ENCODE assay signal across 12 cellular contexts in the genomic region with DNA sequence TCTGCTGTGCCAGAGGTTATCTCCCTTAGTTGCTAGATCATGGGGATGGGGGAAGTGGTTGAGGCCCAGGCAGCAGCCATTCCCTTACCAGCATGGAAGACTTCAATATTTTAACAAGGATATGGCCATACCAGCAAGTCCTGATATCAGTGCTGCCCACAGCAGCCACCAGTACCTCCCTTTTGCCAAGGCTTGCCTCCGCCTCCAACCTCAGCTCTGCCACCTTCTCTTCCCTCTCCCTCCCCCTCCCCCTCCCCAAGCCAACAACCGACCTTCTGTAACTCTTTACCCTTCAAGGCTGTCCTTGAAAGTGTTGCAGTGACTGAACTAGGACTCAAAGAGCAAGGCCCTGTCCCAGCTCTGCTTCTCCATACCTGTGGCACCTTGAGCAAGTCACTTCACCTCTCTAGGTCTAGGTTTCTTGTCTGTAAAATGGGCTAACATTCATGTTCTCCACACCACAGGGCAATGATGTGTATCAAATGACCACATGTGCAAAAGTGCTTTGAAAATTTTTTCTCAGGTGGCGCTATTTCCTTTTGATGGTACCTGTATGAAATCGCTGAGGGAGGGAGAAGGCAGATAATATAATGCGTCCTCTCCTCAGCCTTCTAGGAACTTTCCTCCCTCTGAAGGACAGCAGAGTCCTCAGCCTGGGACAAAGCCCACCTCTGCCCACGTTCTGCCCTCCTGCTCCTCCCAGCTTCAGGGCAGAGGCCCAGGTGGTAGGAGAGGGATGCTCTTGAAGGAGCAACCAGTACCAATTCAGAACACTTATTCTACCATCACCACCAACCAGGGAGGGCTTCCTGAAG. TPM values are rescaled to one million over a fixed set of nuclear protein-coding genes. Genes with fewer than 3 reads are reported as not detected.
DNase-seq lines count a peak whose midpoint lies in the region; ATAC-seq and TF ChIP-seq lines count a peak whose summit lies in the region.
"Had no signal": no experiment of that assay in that cellular context is flagged by ENCODE, and none has a peak within 500 bp of the region (broad histone marks: within the 10 kb centered on the region; RNA-seq: fewer than 3 reads in every experiment).

No MANE protein-coding gene starts in this region.

- no peaks in the 10 kb centered on the region for H3K27me3 ChIP-seq in adipocyte (replicated peaks; ENCODE audit: control insufficient read depth, insufficient read depth, low read length)
- H3K27me3 ChIP-seq in mucosa of stomach (ENCODE audit: control insufficient read depth, insufficient read depth, low read length) = no peaks in the 10 kb centered on the region
- H3K27me3 ChIP-seq in upper lobe of right lung = no peaks in the 10 kb centered on the region

- H3K4me1 ChIP-seq in adipocyte (ENCODE audit: control insufficient read depth, insufficient read depth, low read length) = peaks cover 60% of the 10 kb centered on the region
- peaks cover 33% of the 10 kb centered on the region for H3K4me1 ChIP-seq in mucosa of stomach (ENCODE audit: control insufficient read depth, insufficient read depth, low read length)
- H3K4me1 ChIP-seq in upper lobe of right lung = peaks cover 67% of the 10 kb centered on the region

- TF ChIP-seq CTCF in upper lobe of right lung (IDR thresholded peaks at IDR 0.05) = no peak

- DNase-seq in stimulated activated naive CD8-positive, alpha-beta T cell treated with anti-CD3 and anti-CD28 coated beads, Interleukin-15, Interleukin-2, amounts not matched to agents 100 U/mL and 50 U/mL, for 24 hours = no peak
- DNase-seq in adipocyte (ENCODE audit: low read depth) = no peak
- no peak for DNase-seq in retina
- no peak for DNase-seq in GM19240 (ENCODE audit: insufficient read length, low spot score)
- DNase-seq in upper lobe of right lung = no peak
- DNase-seq: activated naive CD4-positive, alpha-beta T cell; stimulated activated naive CD4-positive, alpha-beta T cell; WERI-Rb-1 had no signal

- H3K9me3 Mint-ChIP-seq in stimulated activated naive CD8-positive, alpha-beta T cell treated with anti-CD3 and anti-CD28 coated beads, Interleukin-15, Interleukin-2, amounts not matched to agents 100 ng/mL and 50 ng/mL, for 24 hours = no peaks in the 10 kb centered on the region

- intact Hi-C loops in upper lobe of right lung (cut with DNase I) = loop anchor here (10.0 kb wide), 1 partner anchor 140 kb away; no protein-coding TSS in a partner anchor

- H3K27ac ChIP-seq in upper lobe of right lung = no peak overlapping the region
- H3K27ac ChIP-seq: WERI-Rb-1 had no signal

- ATAC-seq in stimulated activated naive CD8-positive, alpha-beta T cell treated with anti-CD3 and anti-CD28 coated beads, Interleukin-15, Interleukin-2, amounts not matched to agents 100 U/mL and 50 U/mL, for 24 hours = no peak
- ATAC-seq in upper lobe of right lung (no peak), HG03460 (IDR thresholded peaks at IDR 0.05; ENCODE audit: unreplicated experiment) (no peak)
- ATAC-seq: GM12878 had no signal

- H3K36me3 ChIP-seq in adipocyte (ENCODE audit: control insufficient read depth, insufficient read depth, low read length, severe bottlenecking) (peaks cover 33% of the 10 kb centered on the region), mucosa of stomach (ENCODE audit: control insufficient read depth, insufficient read depth, low read length) (peaks cover 25% of the 10 kb centered on the region), upper lobe of right lung (peaks cover 37% of the 10 kb centered on the region)

- no peaks in the 10 kb centered on the region for H3K9me3 ChIP-seq in adipocyte (ENCODE audit: control insufficient read depth, low read length)
- H3K9me3 ChIP-seq in mucosa of stomach (ENCODE audit: control insufficient read depth, low read length) = no peaks in the 10 kb centered on the region
- no peaks in the 10 kb centered on the region for H3K9me3 ChIP-seq in upper lobe of right lung

- no peak overlapping the region for H3K4me3 Mint-ChIP-seq in stimulated activated naive CD8-positive, alpha-beta T cell treated with anti-CD3 and anti-CD28 coated beads, Interleukin-15, Interleukin-2, amounts not matched to agents 100 ng/mL and 50 ng/mL, for 24 hours

- no peaks in the 10 kb centered on the region for H3K27me3 Mint-ChIP-seq in stimulated activated naive CD8-positive, alpha-beta T cell treated with anti-CD3 and anti-CD28 coated beads, Interleukin-15, Interleukin-2, amounts not matched to agents 100 ng/mL and 50 ng/mL, for 24 hours

- H3K4me3 ChIP-seq in adipocyte (ENCODE audit: low read length) (no peak overlapping the region), mucosa of stomach (ENCODE audit: low read length) (no peak overlapping the region), upper lobe of right lung (no peak overlapping the region)
- H3K4me3 ChIP-seq: GM12878 had no signal

- H3K4me1 Mint-ChIP-seq in stimulated activated naive CD8-positive, alpha-beta T cell treated with anti-CD3 and anti-CD28 coated beads, Interleukin-15, Interleukin-2, amounts not matched to agents 100 ng/mL and 50 ng/mL, for 24 hours (ENCODE audit: low read depth) = peaks cover 53% of the 10 kb centered on the region

- peak overlapping the region; percentile 85 for H3K27ac Mint-ChIP-seq in stimulated activated naive CD8-positive, alpha-beta T cell treated with anti-CD3 and anti-CD28 coated beads, Interleukin-15, Interleukin-2, amounts not matched to agents 100 ng/mL and 50 ng/mL, for 24 hours

- H3K9ac ChIP-seq in adipocyte (ENCODE audit: low read length) (peak overlapping the region; percentile 72), mucosa of stomach (ENCODE audit: low read length) (peak overlapping the region; percentile 13)

- H3K36me3 Mint-ChIP-seq in stimulated activated naive CD8-positive, alpha-beta T cell treated with anti-CD3 and anti-CD28 coated beads, Interleukin-15, Interleukin-2, amounts not matched to agents 100 ng/mL and 50 ng/mL, for 24 hours (ENCODE audit: low read depth) = peaks cover 8% of the 10 kb centered on the region

RNA-seq across cellular contexts. Expression of a gene that starts 14.7 kb away (rescaled TPM):
- 5.1 TPM for total RNA-seq in upper lobe of right lung

RNA-seq across cellular contexts. Expression of a gene that starts 16.7 kb away (rescaled TPM):
- 185 TPM for total RNA-seq in upper lobe of right lung

RNA-seq across cellular contexts. Expression of a gene that starts 50.2 kb away (rescaled TPM):
- 199 TPM for total RNA-seq in upper lobe of right lung

RNA-seq across cellular contexts. Expression of a gene that starts 58.8 kb away (rescaled TPM):
- total RNA-seq in upper lobe of right lung = 156 TPM
